11 cellular contexts compared by ENCODE assay signal in the genomic region with DNA sequence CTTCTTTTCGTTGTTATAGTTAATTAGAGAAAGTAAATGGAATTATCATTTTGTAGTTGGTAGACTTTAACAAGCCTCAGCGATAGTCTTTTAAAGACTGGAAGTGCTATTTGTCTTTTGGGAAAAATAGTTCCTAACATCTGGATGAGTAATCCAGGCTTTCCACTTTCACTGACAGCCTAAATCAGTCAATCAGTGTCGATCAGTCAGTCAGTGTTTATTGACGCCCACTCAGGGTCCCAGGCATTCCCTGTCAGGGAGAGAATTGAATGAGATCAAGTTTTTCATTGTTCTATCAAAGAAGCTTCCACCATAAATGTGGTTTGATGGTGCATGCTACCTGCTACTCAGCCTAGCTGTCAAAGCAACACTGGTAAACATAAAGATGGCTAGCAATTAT. TPM values are rescaled to one million over a fixed set of nuclear protein-coding genes. Genes with fewer than 3 reads are reported as not detected.
DNase-seq lines count a peak whose midpoint lies in the region; ATAC-seq and TF ChIP-seq lines count a peak whose summit lies in the region.
"Had no signal": no experiment of that assay in that cellular context is flagged by ENCODE, and none has a peak within 500 bp of the region (broad histone marks: within the 10 kb centered on the region; RNA-seq: fewer than 3 reads in every experiment).

No MANE protein-coding gene starts in this region.

- BruUV-seq in MCF 10A (replicated peaks; lab: Mats Ljungman, UMichigan): no TSS peak

- no peak for ATAC-seq in lower lobe of right lung
- ATAC-seq in natural killer cell treated with Interleukin-12 subunit alpha and Interleukin-12 subunit beta and Interleukin-15 and Interleukin-18, amount 100 ng/mL, for 72 hours: no peak

- H3K4me1 Mint-ChIP-seq in MCF 10A (ENCODE audit: insufficient read depth, unreplicated experiment): peaks cover 51% of the 10 kb centered on the region
- peaks cover 20% of the 10 kb centered on the region for H3K4me1 Mint-ChIP-seq in activated CD4-positive, alpha-beta memory T cell treated with anti-CD3 and anti-CD28 coated beads, Interleukin-2, amount 10 ng/mL, durations not matched to agents 7 days and 5 days
- H3K4me1 Mint-ChIP-seq in natural killer cell treated with Interleukin-12 subunit alpha and Interleukin-12 subunit beta and Interleukin-15 and Interleukin-18, amount 100 ng/mL, for 72 hours (ENCODE audit: low read depth in 2 of 2): peaks cover 27 to 52% of the 10 kb centered on the region in 2 donors

- H3K36me3 Mint-ChIP-seq in MCF 10A (ENCODE audit: insufficient read depth, unreplicated experiment): peaks cover 16% of the 10 kb centered on the region
- no peaks in the 10 kb centered on the region for H3K36me3 Mint-ChIP-seq in activated CD4-positive, alpha-beta memory T cell treated with anti-CD3 and anti-CD28 coated beads, Interleukin-2, amount 10 ng/mL, durations not matched to agents 7 days and 5 days (ENCODE audit: low read depth)
- H3K36me3 Mint-ChIP-seq in natural killer cell treated with Interleukin-12 subunit alpha and Interleukin-12 subunit beta and Interleukin-15 and Interleukin-18, amount 100 ng/mL, for 72 hours: no peaks in the 10 kb centered on the region

- intact Hi-C loops in MCF 10A (cut with micrococcal nuclease): loop anchor here (1.0 to 2.0 kb wide), 3 partner anchors 10 to 125 kb away; no protein-coding TSS in a partner anchor
- intact Hi-C loops in lower lobe of right lung (cut with DNase I): no loop called here

- DNase-seq in MCF 10A (ENCODE audit: unreplicated experiment): no peak
- no peak for DNase-seq in lower lobe of right lung
- no peak for DNase-seq in activated CD4-positive, alpha-beta memory T cell treated with anti-CD3 and anti-CD28 coated beads, Interleukin-2, amount 10 ng/mL, durations not matched to agents 7 days and 5 days
- no peak for DNase-seq in natural killer cell treated with Interleukin-12 subunit alpha and Interleukin-12 subunit beta and Interleukin-15 and Interleukin-18, amount 100 ng/mL, for 72 hours (ENCODE audit: low spot score)
- no peak for DNase-seq in activated CD8-positive, alpha-beta memory T cell treated with anti-CD3 and anti-CD28 coated beads, Interleukin-2, amount 50 U/mL, for 4 hours
- DNase-seq: activated CD8-positive, alpha-beta memory T cell treated with anti-CD3 and anti-CD28 coated beads, Interleukin-2, amount 50 U/mL, for 48 hours; NCI-H1048 had no signal

- no peaks in the 10 kb centered on the region for H3K36me3 ChIP-seq in HUES6 (ENCODE audit: control insufficient read depth, insufficient read depth, low read length)
- H3K36me3 ChIP-seq in lower lobe of right lung: no peaks in the 10 kb centered on the region

- H3K9me3 ChIP-seq in HUES6 (ENCODE audit: control insufficient read depth, insufficient read depth, low read depth, low read length) (no peaks in the 10 kb centered on the region), lower lobe of right lung (no peaks in the 10 kb centered on the region)

- H3K4me3 ChIP-seq in HUES6 (ENCODE audit: low read depth, low read length): 0 out of 2 replicates have a peak overlapping the region, but pooled peaks have one; percentile 14
- H3K4me3 ChIP-seq in lower lobe of right lung: peak overlapping the region; percentile 72

- peak overlapping the region; percentile 90 for H3K4me3 Mint-ChIP-seq in MCF 10A (ENCODE audit: unreplicated experiment)
- no peak overlapping the region for H3K4me3 Mint-ChIP-seq in activated CD4-positive, alpha-beta memory T cell treated with anti-CD3 and anti-CD28 coated beads, Interleukin-2, amount 10 ng/mL, durations not matched to agents 7 days and 5 days
- no peak overlapping the region for H3K4me3 Mint-ChIP-seq in natural killer cell treated with Interleukin-12 subunit alpha and Interleukin-12 subunit beta and Interleukin-15 and Interleukin-18, amount 100 ng/mL, for 72 hours

- no peaks in the 10 kb centered on the region for H3K9me3 Mint-ChIP-seq in MCF 10A (ENCODE audit: unreplicated experiment)
- no peaks in the 10 kb centered on the region for H3K9me3 Mint-ChIP-seq in activated CD4-positive, alpha-beta memory T cell treated with anti-CD3 and anti-CD28 coated beads, Interleukin-2, amount 10 ng/mL, durations not matched to agents 7 days and 5 days
- H3K9me3 Mint-ChIP-seq in natural killer cell treated with Interleukin-12 subunit alpha and Interleukin-12 subunit beta and Interleukin-15 and Interleukin-18, amount 100 ng/mL, for 72 hours: no peaks in the 10 kb centered on the region

- H3K9ac ChIP-seq in HUES6 (ENCODE audit: low read length): no peak overlapping the region

- CTCF ChIA-PET in MCF 10A (lab: Yijun Ruan, JAX): interaction anchor here (0.9 kb wide), 1 partner anchor 136 kb away, joined by 4 read pairs; no protein-coding TSS in a partner anchor
- CTCF ChIA-PET in activated CD4-positive, alpha-beta memory T cell treated with anti-CD3 and anti-CD28 coated beads, Interleukin-2, amount 10 ng/mL, durations not matched to agents 7 days and 5 days (lab: Charles Lee): no interaction called here

- POLR2A ChIA-PET in MCF 10A (lab: Yijun Ruan, JAX): interaction anchor here (0.6 to 9.7 kb wide), 8 partner anchors 9 to 1892 kb away, joined by 3 to 77 read pairs (median 8); partner anchors contain the start of gene EXOSC2
- POLR2A ChIA-PET in activated CD4-positive, alpha-beta memory T cell treated with anti-CD3 and anti-CD28 coated beads, Interleukin-2, amount 10 ng/mL, durations not matched to agents 7 days and 5 days (lab: Charles Lee): no interaction called here

- no peak for TF ChIP-seq CTCF in MCF 10A (IDR thresholded peaks at IDR 0.05; ENCODE audit: unreplicated experiment)
- TF ChIP-seq CTCF in lower lobe of right lung (IDR thresholded peaks at IDR 0.05): no peak

- no peak overlapping the region for H3K27ac ChIP-seq in HUES6 (ENCODE audit: low read depth, low read length)
- H3K27ac ChIP-seq in lower lobe of right lung: no peak overlapping the region
- H3K27ac ChIP-seq in temporal lobe (ENCODE audit: low read depth, low read length): peak overlapping the region; percentile 81

- no peak overlapping the region for H3K27ac Mint-ChIP-seq in MCF 10A (ENCODE audit: low read depth, unreplicated experiment)
- H3K27ac Mint-ChIP-seq in activated CD4-positive, alpha-beta memory T cell treated with anti-CD3 and anti-CD28 coated beads, Interleukin-2, amount 10 ng/mL, durations not matched to agents 7 days and 5 days: no peak overlapping the region
- no peak overlapping the region for H3K27ac Mint-ChIP-seq in natural killer cell treated with Interleukin-12 subunit alpha and Interleukin-12 subunit beta and Interleukin-15 and Interleukin-18, amount 100 ng/mL, for 72 hours

- peaks cover 50% of the 10 kb centered on the region for H3K4me1 ChIP-seq in HUES6 (ENCODE audit: control insufficient read depth, insufficient read depth, low read length)
- peaks cover 65% of the 10 kb centered on the region for H3K4me1 ChIP-seq in lower lobe of right lung

- no peaks in the 10 kb centered on the region for H3K27me3 Mint-ChIP-seq in MCF 10A (ENCODE audit: insufficient read depth, unreplicated experiment)
- H3K27me3 Mint-ChIP-seq in activated CD4-positive, alpha-beta memory T cell treated with anti-CD3 and anti-CD28 coated beads, Interleukin-2, amount 10 ng/mL, durations not matched to agents 7 days and 5 days: peaks cover 12% of the 10 kb centered on the region
- H3K27me3 Mint-ChIP-seq in natural killer cell treated with Interleukin-12 subunit alpha and Interleukin-12 subunit beta and Interleukin-15 and Interleukin-18, amount 100 ng/mL, for 72 hours: no peaks in the 10 kb centered on the region

- H3K27me3 ChIP-seq in HUES6 (ENCODE audit: control insufficient read depth, insufficient read depth, low read length) (no peaks in the 10 kb centered on the region), lower lobe of right lung (ENCODE audit: low read depth) (no peaks in the 10 kb centered on the region)

RNA-seq across cellular contexts. Expression of gene ABL1, which starts 2.6 kb away (rescaled TPM):
- 67.5 TPM in 2 replicates for total RNA-seq in MCF 10A (2022)
- total RNA-seq in lower lobe of right lung: 50.2 TPM
- total RNA-seq in temporal lobe: 30.5 TPM
- total RNA-seq in activated CD4-positive, alpha-beta memory T cell treated with anti-CD3 and anti-CD28 coated beads, Interleukin-2, amount 10 ng/mL, durations not matched to agents 7 days and 5 days: 10 to 100 TPM; 30.8 to 31.4 TPM
- total RNA-seq in natural killer cell treated with Interleukin-12 subunit alpha and Interleukin-12 subunit beta and Interleukin-15 and Interleukin-18, amount 100 ng/mL, for 72 hours: 10 to 100 TPM; 28.1 to 45.2 TPM

RNA-seq across cellular contexts. Expression of gene QRFP, which starts 59.0 kb away (rescaled TPM):
- total RNA-seq in MCF 10A (2022): not detected in 2 replicates
- not detected for total RNA-seq in lower lobe of right lung
- total RNA-seq in temporal lobe: not detected
- not detected for total RNA-seq in activated CD4-positive, alpha-beta memory T cell treated with anti-CD3 and anti-CD28 coated beads, Interleukin-2, amount 10 ng/mL, durations not matched to agents 7 days and 5 days
- total RNA-seq in natural killer cell treated with Interleukin-12 subunit alpha and Interleukin-12 subunit beta and Interleukin-15 and Interleukin-18, amount 100 ng/mL, for 72 hours: not detected
- total RNA-seq: bronchial epithelial cell; T-helper 2 cell treated with Interferon-gamma antibody and Interleukin-4, amounts not matched to agents 100 ng/mL and 5 ng/mL, for 36 hours had no signal
